Comparison of ENCODE assay signal across 9 cellular contexts in the genomic region with DNA sequence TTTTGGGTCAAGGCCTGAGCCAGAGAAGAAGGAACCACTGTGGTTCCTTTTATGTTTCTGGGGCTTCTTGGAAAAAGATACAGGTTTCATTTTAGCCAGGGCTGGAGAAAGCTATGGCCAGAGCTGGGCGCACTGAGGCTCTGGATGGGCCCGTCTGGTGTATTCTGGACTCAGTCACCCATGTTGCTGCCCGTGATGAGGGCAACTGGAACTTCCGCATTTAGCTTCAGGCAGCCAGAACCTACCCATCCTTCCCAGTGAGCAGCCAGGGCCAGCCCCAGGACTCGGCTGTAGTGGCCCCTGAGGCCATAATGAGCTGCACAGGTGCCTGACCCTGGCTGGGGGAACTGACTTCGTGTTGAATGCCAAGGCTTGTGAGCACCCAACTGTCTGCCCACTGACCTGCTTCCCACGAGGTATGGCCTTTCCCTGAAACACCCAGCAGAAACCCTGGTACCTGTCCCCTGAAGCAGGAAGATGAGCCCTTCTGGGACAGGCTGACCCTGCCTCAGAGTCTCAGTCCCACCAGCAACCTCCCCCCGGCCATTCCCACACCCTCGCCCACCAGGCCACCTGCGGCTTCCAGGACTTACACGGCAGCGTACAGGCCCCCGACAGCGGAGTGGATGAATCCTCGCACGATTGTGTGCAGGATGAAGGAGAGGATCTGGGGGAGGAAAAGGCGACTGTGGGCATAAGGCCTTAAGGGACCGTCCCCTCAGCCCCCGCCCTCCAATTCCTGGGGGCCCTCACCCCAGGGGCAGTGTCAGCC. TPM values are rescaled to one million over a fixed set of nuclear protein-coding genes. Genes with fewer than 3 reads are reported as not detected.
DNase-seq lines count a peak whose midpoint lies in the region; ATAC-seq and TF ChIP-seq lines count a peak whose summit lies in the region.
"Had no signal": no experiment of that assay in that cellular context is flagged by ENCODE, and none has a peak within 500 bp of the region (broad histone marks: within the 10 kb centered on the region; RNA-seq: fewer than 3 reads in every experiment).

No MANE protein-coding gene starts in this region.

- ATAC-seq in heart left ventricle (peak in 3 of 4 donors; percentile 3 to 11 (median 3)), psoas muscle (peak; percentile 8 to 35 (median 26)), GM19351 (IDR thresholded peaks at IDR 0.05; ENCODE audit: unreplicated experiment) (no peak)

- H4K20me1 ChIP-seq in BLaER1 treated with 17β-estradiol and CSF1 and Interleukin-3, amounts not matched to agents 10 nM and 100 nM = no peaks in the 10 kb centered on the region
- no peaks in the 10 kb centered on the region for H4K20me1 ChIP-seq in PC-9 (ENCODE audit: insufficient read depth)

- WGBS in heart left ventricle, 4 donors = 89 to 92% (median 91%) methylated on average over 18 to 19 of the region's 19 CpGs
- WGBS in psoas muscle, 3 donors = 68 to 75% (median 69%) methylated on average over 19 of the region's 19 CpGs

- POLR2A ChIA-PET in PC-9 (lab: Charles Lee; ENCODE audit: unreplicated experiment) = interaction anchor here (0.6 kb wide), 2 partner anchors 58 to 72 kb away, joined by 3 to 4 read pairs; no protein-coding TSS in a partner anchor

- peak overlapping the region in 7 of 10 experiments; percentile 1 to 69 (median 28); a peak in 9 of 20 replicates for H3K4me3 ChIP-seq in BLaER1 treated with 17β-estradiol and CSF1 and Interleukin-3, amounts not matched to agents 10 nM and 100 nM
- no peak overlapping the region for H3K4me3 ChIP-seq in PC-9
- peak overlapping the region in 5 of 12 donors; percentile 2 to 28 (median 21) for H3K4me3 ChIP-seq in heart left ventricle
- peak overlapping the region; percentile 11 for H3K4me3 ChIP-seq in psoas muscle

- TF ChIP-seq CTCF in PC-9 (conservative IDR thresholded peaks at IDR 0.05) = no peak
- TF ChIP-seq CTCF in heart left ventricle (IDR thresholded peaks at IDR 0.05) = no peak
- no peak for TF ChIP-seq CTCF in psoas muscle (IDR thresholded peaks at IDR 0.05)

- BruUV-seq in PC-9 (replicated peaks; lab: Mats Ljungman, UMichigan) = TSS peak; percentile 34

- peak overlapping the region; percentile 87 to 100 (median 95) for H3K4me2 ChIP-seq in BLaER1 treated with 17β-estradiol and CSF1 and Interleukin-3, amounts not matched to agents 10 nM and 100 nM
- peak overlapping the region; percentile 35 for H3K4me2 ChIP-seq in PC-9

- no peaks in the 10 kb centered on the region for H3K27me3 ChIP-seq in BLaER1 treated with 17β-estradiol and CSF1 and Interleukin-3, amounts not matched to agents 10 nM and 100 nM
- H3K27me3 ChIP-seq in PC-9 (ENCODE audit: insufficient read depth, low read depth) = no peaks in the 10 kb centered on the region
- no peaks in the 10 kb centered on the region for H3K27me3 ChIP-seq in heart left ventricle
- H3K27me3 ChIP-seq in psoas muscle (ENCODE audit: insufficient read depth in 3 of 3, low read length in 2 of 3) = no peaks in the 10 kb centered on the region

- CTCF ChIA-PET in PC-9 (lab: Charles Lee) = no interaction called here

- peak overlapping the region; percentile 73 to 87 (median 82) for H3K9ac ChIP-seq in BLaER1 treated with 17β-estradiol and CSF1 and Interleukin-3, amounts not matched to agents 10 nM and 100 nM

- peak overlapping the region; percentile 78 to 99 (median 95) for H3K27ac ChIP-seq in BLaER1 treated with 17β-estradiol and CSF1 and Interleukin-3, amounts not matched to agents 10 nM and 100 nM
- peak overlapping the region; percentile 30; the same call in 1 of the 2 replicates for H3K27ac ChIP-seq in PC-9
- H3K27ac ChIP-seq in heart left ventricle = peak overlapping the region; percentile 10 to 96 (median 81)
- peak overlapping the region; percentile 95 for H3K27ac ChIP-seq in psoas muscle

- intact Hi-C loops in PC-9 (cut with micrococcal nuclease; ENCODE audit: unreplicated experiment) (loop anchor here (1.0 kb wide), 1 partner anchor 12 kb away; no protein-coding TSS in a partner anchor), heart left ventricle (cut with DNase I) (loop anchor here in 4 of 10 donors (5.0 to 10.0 kb wide), 3 partner anchors 49 to 137 kb away; a partner anchor contains a TSS), psoas muscle (cut with DNase I) (loop anchor here in 1 of 2 donors (5.0 kb wide), 1 partner anchor 69 kb away; a partner anchor contains a TSS)

- peaks cover 0 to 73% (median 41%) of the 10 kb centered on the region in 11 experiments; a peak in 11 of 22 replicates for H3K36me3 ChIP-seq in BLaER1 treated with 17β-estradiol and CSF1 and Interleukin-3, amounts not matched to agents 10 nM and 100 nM
- H3K36me3 ChIP-seq in PC-9 (ENCODE audit: low read depth) (no peaks in the 10 kb centered on the region), heart left ventricle (peaks cover 0 to 6% (median 0%) of the 10 kb centered on the region in 9 donors), psoas muscle (ENCODE audit: insufficient read depth in 1 of 2, low read depth in 1 of 2) (peaks cover 0 to 13% of the 10 kb centered on the region in 2 donors)

- no peak overlapping the region for H2AFZ ChIP-seq in PC-9

- H3K9me2 ChIP-seq in PC-9 (ENCODE audit: insufficient read depth) = no peaks in the 10 kb centered on the region

- H3K9me3 ChIP-seq in BLaER1 treated with 17β-estradiol and CSF1 and Interleukin-3, amounts not matched to agents 10 nM and 100 nM (replicated peaks in 1 of 11) = no peaks in the 10 kb centered on the region
- H3K9me3 ChIP-seq in PC-9 (ENCODE audit: insufficient read depth, low read depth) = no peaks in the 10 kb centered on the region
- no peaks in the 10 kb centered on the region for H3K9me3 ChIP-seq in heart left ventricle
- H3K9me3 ChIP-seq in psoas muscle = no peaks in the 10 kb centered on the region

- no peak for DNase-seq in PC-9
- DNase-seq in heart left ventricle = peak in 2 of 5 donors; percentile 49 to 59
- peak in 1 of 2 donors; percentile 69 for DNase-seq in psoas muscle
- no peak for DNase-seq in EL
- DNase-seq in NCI-H146 treated with DMSO at 0.1 percent for 48 hours (lab: John Stamatoyannopoulos, UW; ENCODE audit: unreplicated experiment) = no peak
- no peak for DNase-seq in DMS53 (lab: John Stamatoyannopoulos, UW)
- DNase-seq: NCI-H1694 treated with DMSO at 0.1 percent for 48 hours had no signal

- TF ChIP-seq POLR2A in heart left ventricle (IDR thresholded peaks at IDR 0.05) = no peak

- H3F3A ChIP-seq in PC-9 (ENCODE audit: insufficient read depth, low read depth) = peaks cover 34% of the 10 kb centered on the region

- no peaks in the 10 kb centered on the region for H3K79me2 ChIP-seq in PC-9 (ENCODE audit: low read depth)

- peaks cover 89 to 100% (median 96%) of the 10 kb centered on the region in 10 experiments for H3K4me1 ChIP-seq in BLaER1 treated with 17β-estradiol and CSF1 and Interleukin-3, amounts not matched to agents 10 nM and 100 nM
- H3K4me1 ChIP-seq in PC-9 (replicated peaks; ENCODE audit: insufficient read depth) (peaks cover 13% of the 10 kb centered on the region), heart left ventricle (peaks cover 0 to 53% (median 35%) of the 10 kb centered on the region in 12 donors), psoas muscle (peaks cover 41% of the 10 kb centered on the region)

RNA-seq across cellular contexts. Expression of a gene that starts 15.3 kb away (rescaled TPM):
- total RNA-seq in PC-9 (2021) (80.3 and 87.4 TPM in 2 replicates), heart left ventricle (10 to 100 TPM; 38.1 to 70.2 (median 50.6) TPM), psoas muscle (10 to 100 TPM; 23.7 to 45.0 (median 43.5) TPM)
- polyA plus RNA-seq in heart left ventricle (10 to 100 TPM; 10.1 to 61.7 TPM), psoas muscle (10 to 100 TPM; 23.7 to 43.8 (median 40.0) TPM)

RNA-seq across cellular contexts. Expression of a gene that starts 50.8 kb away (rescaled TPM):
- total RNA-seq in PC-9 (2021) = 6.8 and 9.3 TPM in 2 replicates
- 10 to 100 TPM in 3 of 9 donors, 1 to 10 TPM in 6; 4.1 to 29.1 (median 7.1) TPM for total RNA-seq in heart left ventricle
- polyA plus RNA-seq in heart left ventricle = 1 to 10 TPM; 1.4 to 6.8 TPM
- 10 to 100 TPM; 10.1 to 70.5 (median 30.0) TPM for total RNA-seq in psoas muscle
- polyA plus RNA-seq in psoas muscle = 10 to 100 TPM in 2 of 3 donors, 1 to 10 TPM in 1; 9.5 to 21.7 (median 19.0) TPM

Comparison
In these comparisons a context has a peak if more than half of its experiments do, and no peak if none do; other contexts are left out.
1. H3K27ac ChIP-seq: peak in every context shown above with its lines; median percentile 95 in BLaER1 treated with 17β-estradiol and CSF1 and Interleukin-3, amounts not matched to agents 10 nM and 100 nM; 95 in psoas muscle; 81 in heart left ventricle; 30 in PC-9.